Comparison of ENCODE assay signal across 1 cellular context in the genomic region with DNA sequence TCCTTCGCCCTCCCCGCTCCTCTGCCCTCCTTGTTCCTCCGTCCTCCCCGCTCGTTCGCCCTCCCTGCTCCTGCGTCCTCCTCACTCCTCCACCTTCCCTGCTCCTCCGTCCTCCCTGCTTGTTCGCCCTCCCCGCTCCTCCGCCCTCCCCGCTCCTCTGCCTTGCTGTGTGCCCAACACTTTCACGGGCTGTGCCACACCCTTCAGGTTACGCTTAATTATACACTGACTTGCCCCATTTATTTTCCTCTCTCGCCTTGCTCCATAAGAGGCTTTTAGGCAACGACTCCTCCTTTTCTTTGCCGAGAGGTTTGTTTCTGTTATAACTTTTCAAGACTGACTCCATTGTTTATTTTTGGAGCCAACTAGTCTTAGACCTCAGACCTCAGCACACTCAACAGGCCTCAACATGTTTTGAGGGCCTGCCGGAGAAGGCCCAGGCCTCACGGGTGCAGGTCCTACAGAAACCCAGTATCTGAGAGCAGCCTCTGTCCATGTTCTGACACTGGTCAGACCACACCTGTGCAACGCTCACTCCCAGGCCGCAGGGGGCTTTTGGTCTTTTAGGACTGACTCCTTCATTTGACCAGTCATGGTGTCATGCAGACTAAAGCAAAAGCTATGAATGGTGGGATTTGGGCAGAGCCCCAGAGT.
TF ChIP-seq lines count a peak whose summit lies in the region.

No MANE protein-coding gene starts in this region.

TF ChIP-seq in GM23338, 12 proteins besides CTCF, POLR2A, EP300 and RAD21:
- TF ChIP-seq, protein P1, sequence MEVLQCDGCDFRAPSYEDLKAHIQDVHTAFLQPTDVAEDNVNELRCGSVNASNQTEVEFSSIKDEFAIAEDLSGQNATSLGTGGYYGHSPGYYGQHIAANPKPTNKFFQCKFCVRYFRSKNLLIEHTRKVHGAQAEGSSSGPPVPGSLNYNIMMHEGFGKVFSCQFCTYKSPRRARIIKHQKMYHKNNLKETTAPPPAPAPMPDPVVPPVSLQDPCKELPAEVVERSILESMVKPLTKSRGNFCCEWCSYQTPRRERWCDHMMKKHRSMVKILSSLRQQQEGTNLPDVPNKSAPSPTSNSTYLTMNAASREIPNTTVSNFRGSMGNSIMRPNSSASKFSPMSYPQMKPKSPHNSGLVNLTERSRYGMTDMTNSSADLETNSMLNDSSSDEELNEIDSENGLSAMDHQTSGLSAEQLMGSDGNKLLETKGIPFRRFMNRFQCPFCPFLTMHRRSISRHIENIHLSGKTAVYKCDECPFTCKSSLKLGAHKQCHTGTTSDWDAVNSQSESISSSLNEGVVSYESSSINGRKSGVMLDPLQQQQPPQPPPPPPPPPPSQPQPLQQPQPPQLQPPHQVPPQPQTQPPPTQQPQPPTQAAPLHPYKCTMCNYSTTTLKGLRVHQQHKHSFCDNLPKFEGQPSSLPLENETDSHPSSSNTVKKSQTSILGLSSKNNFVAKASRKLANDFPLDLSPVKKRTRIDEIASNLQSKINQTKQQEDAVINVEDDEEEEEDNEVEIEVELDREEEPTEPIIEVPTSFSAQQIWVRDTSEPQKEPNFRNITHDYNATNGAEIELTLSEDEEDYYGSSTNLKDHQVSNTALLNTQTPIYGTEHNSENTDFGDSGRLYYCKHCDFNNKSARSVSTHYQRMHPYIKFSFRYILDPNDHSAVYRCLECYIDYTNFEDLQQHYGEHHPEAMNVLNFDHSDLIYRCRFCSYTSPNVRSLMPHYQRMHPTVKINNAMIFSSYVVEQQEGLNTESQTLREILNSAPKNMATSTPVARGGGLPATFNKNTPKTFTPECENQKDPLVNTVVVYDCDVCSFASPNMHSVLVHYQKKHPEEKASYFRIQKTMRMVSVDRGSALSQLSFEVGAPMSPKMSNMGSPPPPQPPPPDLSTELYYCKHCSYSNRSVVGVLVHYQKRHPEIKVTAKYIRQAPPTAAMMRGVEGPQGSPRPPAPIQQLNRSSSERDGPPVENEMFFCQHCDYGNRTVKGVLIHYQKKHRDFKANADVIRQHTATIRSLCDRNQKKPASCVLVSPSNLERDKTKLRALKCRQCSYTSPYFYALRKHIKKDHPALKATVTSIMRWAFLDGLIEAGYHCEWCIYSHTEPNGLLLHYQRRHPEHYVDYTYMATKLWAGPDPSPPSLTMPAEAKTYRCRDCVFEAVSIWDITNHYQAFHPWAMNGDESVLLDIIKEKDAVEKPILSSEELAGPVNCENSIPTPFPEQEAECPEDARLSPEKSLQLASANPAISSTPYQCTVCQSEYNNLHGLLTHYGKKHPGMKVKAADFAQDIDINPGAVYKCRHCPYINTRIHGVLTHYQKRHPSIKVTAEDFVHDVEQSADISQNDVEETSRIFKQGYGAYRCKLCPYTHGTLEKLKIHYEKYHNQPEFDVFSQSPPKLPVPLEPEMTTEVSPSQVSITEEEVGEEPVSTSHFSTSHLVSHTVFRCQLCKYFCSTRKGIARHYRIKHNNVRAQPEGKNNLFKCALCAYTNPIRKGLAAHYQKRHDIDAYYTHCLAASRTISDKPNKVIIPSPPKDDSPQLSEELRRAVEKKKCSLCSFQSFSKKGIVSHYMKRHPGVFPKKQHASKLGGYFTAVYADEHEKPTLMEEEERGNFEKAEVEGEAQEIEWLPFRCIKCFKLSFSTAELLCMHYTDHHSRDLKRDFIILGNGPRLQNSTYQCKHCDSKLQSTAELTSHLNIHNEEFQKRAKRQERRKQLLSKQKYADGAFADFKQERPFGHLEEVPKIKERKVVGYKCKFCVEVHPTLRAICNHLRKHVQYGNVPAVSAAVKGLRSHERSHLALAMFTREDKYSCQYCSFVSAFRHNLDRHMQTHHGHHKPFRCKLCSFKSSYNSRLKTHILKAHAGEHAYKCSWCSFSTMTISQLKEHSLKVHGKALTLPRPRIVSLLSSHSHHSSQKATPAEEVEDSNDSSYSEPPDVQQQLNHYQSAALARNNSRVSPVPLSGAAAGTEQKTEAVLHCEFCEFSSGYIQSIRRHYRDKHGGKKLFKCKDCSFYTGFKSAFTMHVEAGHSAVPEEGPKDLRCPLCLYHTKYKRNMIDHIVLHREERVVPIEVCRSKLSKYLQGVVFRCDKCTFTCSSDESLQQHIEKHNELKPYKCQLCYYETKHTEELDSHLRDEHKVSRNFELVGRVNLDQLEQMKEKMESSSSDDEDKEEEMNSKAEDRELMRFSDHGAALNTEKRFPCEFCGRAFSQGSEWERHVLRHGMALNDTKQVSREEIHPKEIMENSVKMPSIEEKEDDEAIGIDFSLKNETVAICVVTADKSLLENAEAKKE (CRISPR knock-in tag; IDR thresholded peaks at IDR 0.05) = no peak
- TF ChIP-seq ZNF331 (CRISPR knock-in tag; IDR thresholded peaks at IDR 0.05; ENCODE audit: low read depth) (no peak), EZH2phosphoT487 (IDR thresholded peaks at IDR 0.05; ENCODE audit: unreplicated experiment) (no peak), ZNF114 (CRISPR knock-in tag; IDR thresholded peaks at IDR 0.05) (no peak), NANOG (IDR thresholded peaks at IDR 0.05; ENCODE audit: borderline replicate concordance) (no peak), JUNB (IDR thresholded peaks at IDR 0.05; ENCODE audit: unreplicated experiment) (no peak), STAT1 (IDR thresholded peaks at IDR 0.05; ENCODE audit: unreplicated experiment) (no peak), CREB1 (CRISPR knock-in tag; IDR thresholded peaks at IDR 0.05; ENCODE audit: low read depth) (no peak), POLR2AphosphoS5 (IDR thresholded peaks at IDR 0.05; ENCODE audit: low read depth) (no peak)
- TF ChIP-seq, protein P2, sequence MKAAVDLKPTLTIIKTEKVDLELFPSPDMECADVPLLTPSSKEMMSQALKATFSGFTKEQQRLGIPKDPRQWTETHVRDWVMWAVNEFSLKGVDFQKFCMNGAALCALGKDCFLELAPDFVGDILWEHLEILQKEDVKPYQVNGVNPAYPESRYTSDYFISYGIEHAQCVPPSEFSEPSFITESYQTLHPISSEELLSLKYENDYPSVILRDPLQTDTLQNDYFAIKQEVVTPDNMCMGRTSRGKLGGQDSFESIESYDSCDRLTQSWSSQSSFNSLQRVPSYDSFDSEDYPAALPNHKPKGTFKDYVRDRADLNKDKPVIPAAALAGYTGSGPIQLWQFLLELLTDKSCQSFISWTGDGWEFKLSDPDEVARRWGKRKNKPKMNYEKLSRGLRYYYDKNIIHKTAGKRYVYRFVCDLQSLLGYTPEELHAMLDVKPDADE (IDR thresholded peaks at IDR 0.05) = no peak
- TF ChIP-seq, protein P3, sequence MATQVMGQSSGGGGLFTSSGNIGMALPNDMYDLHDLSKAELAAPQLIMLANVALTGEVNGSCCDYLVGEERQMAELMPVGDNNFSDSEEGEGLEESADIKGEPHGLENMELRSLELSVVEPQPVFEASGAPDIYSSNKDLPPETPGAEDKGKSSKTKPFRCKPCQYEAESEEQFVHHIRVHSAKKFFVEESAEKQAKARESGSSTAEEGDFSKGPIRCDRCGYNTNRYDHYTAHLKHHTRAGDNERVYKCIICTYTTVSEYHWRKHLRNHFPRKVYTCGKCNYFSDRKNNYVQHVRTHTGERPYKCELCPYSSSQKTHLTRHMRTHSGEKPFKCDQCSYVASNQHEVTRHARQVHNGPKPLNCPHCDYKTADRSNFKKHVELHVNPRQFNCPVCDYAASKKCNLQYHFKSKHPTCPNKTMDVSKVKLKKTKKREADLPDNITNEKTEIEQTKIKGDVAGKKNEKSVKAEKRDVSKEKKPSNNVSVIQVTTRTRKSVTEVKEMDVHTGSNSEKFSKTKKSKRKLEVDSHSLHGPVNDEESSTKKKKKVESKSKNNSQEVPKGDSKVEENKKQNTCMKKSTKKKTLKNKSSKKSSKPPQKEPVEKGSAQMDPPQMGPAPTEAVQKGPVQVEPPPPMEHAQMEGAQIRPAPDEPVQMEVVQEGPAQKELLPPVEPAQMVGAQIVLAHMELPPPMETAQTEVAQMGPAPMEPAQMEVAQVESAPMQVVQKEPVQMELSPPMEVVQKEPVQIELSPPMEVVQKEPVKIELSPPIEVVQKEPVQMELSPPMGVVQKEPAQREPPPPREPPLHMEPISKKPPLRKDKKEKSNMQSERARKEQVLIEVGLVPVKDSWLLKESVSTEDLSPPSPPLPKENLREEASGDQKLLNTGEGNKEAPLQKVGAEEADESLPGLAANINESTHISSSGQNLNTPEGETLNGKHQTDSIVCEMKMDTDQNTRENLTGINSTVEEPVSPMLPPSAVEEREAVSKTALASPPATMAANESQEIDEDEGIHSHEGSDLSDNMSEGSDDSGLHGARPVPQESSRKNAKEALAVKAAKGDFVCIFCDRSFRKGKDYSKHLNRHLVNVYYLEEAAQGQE (IDR thresholded peaks at IDR 0.05; ENCODE audit: unreplicated experiment) = no peak
TF ChIP-seq in GM23338: peak in this region for 0.
